In the genomic region with DNA sequence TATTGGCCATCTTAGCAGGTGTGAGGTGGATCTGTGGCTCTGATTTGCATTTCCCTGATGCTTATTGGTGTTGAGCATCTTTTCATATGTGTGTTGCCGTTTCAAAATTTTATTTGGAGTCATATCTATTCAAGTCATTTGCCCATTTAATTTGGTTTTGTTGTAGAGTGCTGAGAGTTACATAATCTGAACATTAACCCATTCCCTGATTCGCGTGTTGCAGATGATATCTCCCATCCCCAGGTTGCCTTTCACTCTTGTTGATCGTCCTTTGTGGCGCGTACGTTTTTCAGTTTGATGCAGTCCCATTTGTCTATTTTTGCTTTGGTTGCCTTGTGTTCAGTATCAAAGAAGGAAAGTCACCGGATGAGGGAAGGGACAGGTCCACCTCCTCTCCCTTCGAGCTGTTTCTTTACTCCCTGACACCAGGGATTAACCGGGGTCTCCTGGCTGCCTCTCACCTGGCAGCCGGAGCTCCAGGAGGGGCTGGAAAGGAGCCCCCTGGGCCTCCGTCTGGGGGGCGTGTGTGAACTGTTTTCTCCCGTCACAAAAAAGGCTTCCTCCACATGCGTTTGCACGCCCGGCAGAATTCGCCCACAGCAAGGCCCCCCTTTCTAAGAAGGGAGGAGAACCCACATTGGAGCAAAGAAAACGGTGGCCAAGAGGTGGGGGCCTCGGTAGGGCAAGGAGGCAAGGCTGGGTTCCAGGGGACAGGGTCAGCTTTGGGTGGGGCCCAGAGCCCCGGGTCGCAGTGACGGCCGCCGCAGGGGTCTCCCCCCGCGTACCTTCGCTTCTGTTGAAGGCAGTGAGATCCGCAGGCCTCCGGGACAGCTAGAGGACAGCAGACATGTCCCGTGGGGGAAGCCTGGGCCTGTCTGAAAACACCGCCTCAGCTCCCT, we compare ENCODE assay signal across 18 cellular contexts. TPM values are rescaled to one million over a fixed set of nuclear protein-coding genes. Genes with fewer than 3 reads are reported as not detected.
DNase-seq lines count a peak whose midpoint lies in the region; ATAC-seq, FAIRE-seq and TF ChIP-seq lines count a peak whose summit lies in the region.
"Had no signal": no experiment of that assay in that cellular context is flagged by ENCODE, and none has a peak within 500 bp of the region (broad histone marks: within the 10 kb centered on the region; RNA-seq: fewer than 3 reads in every experiment).

No MANE protein-coding gene starts in this region.

- peak overlapping the region; percentile 60 for H3K4me3 Mint-ChIP-seq in central memory CD8-positive, alpha-beta T cell
- H3K4me3 Mint-ChIP-seq in nephron, result peak overlapping the region in 2 of 3 experiments; percentile 14 to 16

- H3K9ac ChIP-seq in SK-N-SH, result no peak overlapping the region
- H3K9ac ChIP-seq in kidney (ENCODE audit: low read length in 2 of 2), result no peak overlapping the region

- no peaks in the 10 kb centered on the region for H3K9me3 Mint-ChIP-seq in central memory CD8-positive, alpha-beta T cell
- no peaks in the 10 kb centered on the region for H3K9me3 Mint-ChIP-seq in nephron

- H3K27ac ChIP-seq in SK-N-SH (ENCODE audit: low read depth in 2 of 2, low read length in 1 of 2) (no peak overlapping the region), kidney (ENCODE audit: low read depth in 2 of 2, low read length in 2 of 2) (no peak overlapping the region)
- H3K27ac ChIP-seq: 22Rv1, skin epidermis had no signal

- 13% methylated on average over 32 of the region's 32 CpGs for WGBS in SK-N-SH (ENCODE audit: low lambda C conversion rate)

- peak; percentile 9 for FAIRE-seq in GM12892 (lab: Jason Lieb, UNC)
- no peak for FAIRE-seq in kidney (lab: Jason Lieb, UNC)
- FAIRE-seq: RCC 7860 had no signal

- no peak for TF ChIP-seq CTCF in SK-N-SH (IDR thresholded peaks at IDR 0.05)
- TF ChIP-seq CTCF in nephron (IDR thresholded peaks at IDR 0.05; ENCODE audit: unreplicated experiment in 3 of 3), result no peak
- TF ChIP-seq CTCF in kidney (IDR thresholded peaks at IDR 0.05; ENCODE audit: borderline replicate concordance, extremely low read depth, insufficient read depth), result no peak

- DNase-seq in SK-N-SH (peak; percentile 51), GM12892 (ENCODE audit: insufficient read length) (no peak), SKM-1 treated with dmso at 0.1 percent for 144 hours (lab: John Stamatoyannopoulos, UW; ENCODE audit: unreplicated experiment) (no peak), kidney (no peak)
- no peak for DNase-seq in central memory CD8-positive, alpha-beta T cell (ENCODE audit: low spot score in 2 of 2)
- no peak for DNase-seq in activated effector memory CD4-positive, alpha-beta T cell treated with Interleukin-2 at 50 U/mL for 16 hours
- DNase-seq: activated CD4-positive, CD25-positive, alpha-beta regulatory T cell; C1 segment of cervical spinal cord; foreskin melanocyte; mesenchymal stem cell; transverse colon had no signal

- no peak for ATAC-seq in SK-N-SH treated with all-trans-retinoic acid at 6 μM for 48 hours
- ATAC-seq in central memory CD8-positive, alpha-beta T cell (replicated peaks; ENCODE audit: extremely low read depth, poor library complexity, severe bottlenecking), result no peak

- peaks cover 89% of the 10 kb centered on the region for H3K27me3 Mint-ChIP-seq in central memory CD8-positive, alpha-beta T cell
- H3K27me3 Mint-ChIP-seq in nephron (ENCODE audit: low read depth), result peaks cover 98% of the 10 kb centered on the region

- TF ChIP-seq RAD21 in SK-N-SH (IDR thresholded peaks at IDR 0.05; ENCODE audit: low read length), result no peak

- H3F3A ChIP-seq in SK-N-SH (replicated peaks; ENCODE audit: insufficient read depth), result peaks cover 3% of the 10 kb centered on the region

- H3K9me2 ChIP-seq in SK-N-SH, result no peaks in the 10 kb centered on the region

- no peak for TF ChIP-seq EP300 in SK-N-SH (IDR thresholded peaks at IDR 0.05; ENCODE audit: borderline replicate concordance in 1 of 2, low read depth in 1 of 2, low read length in 1 of 2)

- H3K36me3 Mint-ChIP-seq in central memory CD8-positive, alpha-beta T cell (ENCODE audit: insufficient read depth), result peaks cover 8% of the 10 kb centered on the region
- H3K36me3 Mint-ChIP-seq in nephron (ENCODE audit: low read depth), result no peaks in the 10 kb centered on the region

- no peaks in the 10 kb centered on the region for H3K36me3 ChIP-seq in SK-N-SH (replicated peaks in 1 of 2; ENCODE audit: control insufficient read depth in 1 of 2, insufficient read depth in 2 of 2, low read length in 1 of 2)
- H3K36me3 ChIP-seq in kidney (ENCODE audit: control insufficient read depth in 1 of 2, insufficient read depth in 2 of 2, low read length in 2 of 2), result no peaks in the 10 kb centered on the region
- H3K36me3 ChIP-seq: transverse colon had no signal

- H3K4me1 ChIP-seq in SK-N-SH (ENCODE audit: control insufficient read depth in 1 of 2, insufficient read depth in 2 of 2, low read depth in 1 of 2, low read length in 1 of 2) (peaks cover 10 to 15% of the 10 kb centered on the region in 2 experiments; a peak in 3 of 4 replicates), kidney (ENCODE audit: control insufficient read depth in 1 of 2, insufficient read depth in 1 of 2, low read depth in 1 of 2, low read length in 2 of 2) (peaks cover 0 to 2% of the 10 kb centered on the region in 2 donors)

- H3K27me3 ChIP-seq in SK-N-SH (ENCODE audit: insufficient read depth), result peaks cover 98% of the 10 kb centered on the region

- CTCF ChIA-PET in SK-N-SH (lab: Yijun Ruan, JAX), result interaction anchor here (0.9 to 1.6 kb wide), 6 partner anchors 9 to 271 kb away, joined by 3 to 4 read pairs (median 4); no protein-coding TSS in a partner anchor

- no peak overlapping the region for H3K4me3 ChIP-seq in SK-N-SH (ENCODE audit: low read depth in 2 of 2, low read length in 1 of 2)
- H3K4me3 ChIP-seq in kidney (ENCODE audit: low read length in 2 of 2), result no peak overlapping the region
- H3K4me3 ChIP-seq: skin epidermis, transverse colon had no signal

- no peaks in the 10 kb centered on the region for H3K9me3 ChIP-seq in SK-N-SH
- peaks cover 0 to 1% of the 10 kb centered on the region in 2 donors for H3K9me3 ChIP-seq in kidney (ENCODE audit: control insufficient read depth in 1 of 2, low read length in 2 of 2)
- H3K9me3 ChIP-seq: transverse colon had no signal

- peaks cover 11% of the 10 kb centered on the region for H4K20me1 ChIP-seq in SK-N-SH (ENCODE audit: insufficient read depth)

- no peak for TF ChIP-seq POLR2A in GM12892 (IDR thresholded peaks at IDR 0.05; ENCODE audit: low read depth, low read length)

- no peaks in the 10 kb centered on the region for H3K79me2 ChIP-seq in SK-N-SH (ENCODE audit: insufficient read depth)

- H2AFZ ChIP-seq in SK-N-SH (ENCODE audit: low read depth), result no peak overlapping the region

- peaks cover 14% of the 10 kb centered on the region for H3K4me1 Mint-ChIP-seq in central memory CD8-positive, alpha-beta T cell
- H3K4me1 Mint-ChIP-seq in nephron, result peaks cover 29% of the 10 kb centered on the region

- intact Hi-C loops in kidney (cut with DNase I), result no loop called here

- no peak overlapping the region for H3K4me2 ChIP-seq in SK-N-SH

- no peak overlapping the region for H3K27ac Mint-ChIP-seq in central memory CD8-positive, alpha-beta T cell (ENCODE audit: low read depth)
- H3K27ac Mint-ChIP-seq in nephron, result no peak overlapping the region

- POLR2A ChIA-PET in SK-N-SH (lab: Yijun Ruan, JAX), result no interaction called here

TF ChIP-seq in SK-N-SH, 30 proteins besides CTCF, POLR2A, EP300 and RAD21 (continues in another document):
- TF ChIP-seq NRF1 (IDR thresholded peaks at IDR 0.05; ENCODE audit: low read depth, low read length) (no peak), GATA2 (CRISPR knock-in tag; IDR thresholded peaks at IDR 0.05) (no peak), FOXJ3 (CRISPR knock-in tag; IDR thresholded peaks at IDR 0.05) (no peak), EZH2phosphoT487 (IDR thresholded peaks at IDR 0.05; ENCODE audit: borderline replicate concordance, low read depth) (no peak; the same call in 1 of the 2 replicates), MEF2A (IDR thresholded peaks at IDR 0.05; ENCODE audit: borderline replicate concordance, low read depth) (no peak), FOXM1 (IDR thresholded peaks at IDR 0.05; ENCODE audit: low read depth) (no peak), POLR2AphosphoS5 (IDR thresholded peaks at IDR 0.05; ENCODE audit: low read depth, low read length) (no peak)

TF ChIP-seq in SK-N-SH treated with all-trans-retinoic acid at 6 μM for 48 hours, 23 proteins besides CTCF, POLR2A, EP300 and RAD21 (continues in another document):
- TF ChIP-seq TCF4 (CRISPR knock-in tag; IDR thresholded peaks at IDR 0.05; ENCODE audit: borderline replicate concordance) (no peak), ZNF8 (CRISPR knock-in tag; IDR thresholded peaks at IDR 0.05) (no peak), ZNF70 (CRISPR knock-in tag; IDR thresholded peaks at IDR 0.05) (no peak)
- TF ChIP-seq, protein P1, sequence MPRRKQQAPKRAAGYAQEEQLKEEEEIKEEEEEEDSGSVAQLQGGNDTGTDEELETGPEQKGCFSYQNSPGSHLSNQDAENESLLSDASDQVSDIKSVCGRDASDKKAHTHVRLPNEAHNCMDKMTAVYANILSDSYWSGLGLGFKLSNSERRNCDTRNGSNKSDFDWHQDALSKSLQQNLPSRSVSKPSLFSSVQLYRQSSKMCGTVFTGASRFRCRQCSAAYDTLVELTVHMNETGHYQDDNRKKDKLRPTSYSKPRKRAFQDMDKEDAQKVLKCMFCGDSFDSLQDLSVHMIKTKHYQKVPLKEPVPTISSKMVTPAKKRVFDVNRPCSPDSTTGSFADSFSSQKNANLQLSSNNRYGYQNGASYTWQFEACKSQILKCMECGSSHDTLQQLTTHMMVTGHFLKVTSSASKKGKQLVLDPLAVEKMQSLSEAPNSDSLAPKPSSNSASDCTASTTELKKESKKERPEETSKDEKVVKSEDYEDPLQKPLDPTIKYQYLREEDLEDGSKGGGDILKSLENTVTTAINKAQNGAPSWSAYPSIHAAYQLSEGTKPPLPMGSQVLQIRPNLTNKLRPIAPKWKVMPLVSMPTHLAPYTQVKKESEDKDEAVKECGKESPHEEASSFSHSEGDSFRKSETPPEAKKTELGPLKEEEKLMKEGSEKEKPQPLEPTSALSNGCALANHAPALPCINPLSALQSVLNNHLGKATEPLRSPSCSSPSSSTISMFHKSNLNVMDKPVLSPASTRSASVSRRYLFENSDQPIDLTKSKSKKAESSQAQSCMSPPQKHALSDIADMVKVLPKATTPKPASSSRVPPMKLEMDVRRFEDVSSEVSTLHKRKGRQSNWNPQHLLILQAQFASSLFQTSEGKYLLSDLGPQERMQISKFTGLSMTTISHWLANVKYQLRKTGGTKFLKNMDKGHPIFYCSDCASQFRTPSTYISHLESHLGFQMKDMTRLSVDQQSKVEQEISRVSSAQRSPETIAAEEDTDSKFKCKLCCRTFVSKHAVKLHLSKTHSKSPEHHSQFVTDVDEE (CRISPR knock-in tag; IDR thresholded peaks at IDR 0.05), result no peak

RNA-seq across cellular contexts. Expression of gene MNX1, which starts 8.3 kb away (rescaled TPM):
- polyA plus RNA-seq in SK-N-SH (2012; rRNA removed) (not detected in 2 replicates), kidney (ENCODE audit: insufficient read depth, low read depth, low replicate concordance) (not detected)
- not detected in 2 replicates for polyA plus RNA-seq in SK-N-SH (2012; cell fraction: cytosol; rRNA removed)
- not detected in 2 replicates for polyA plus RNA-seq in SK-N-SH (2012; cell fraction: nucleus; rRNA removed)
- polyA plus RNA-seq in GM12892 (2012; ENCODE audit: missing spikeins), result 0.45 TPM
- total RNA-seq in kidney, result 1.1 TPM
- total RNA-seq: cerebellum, omental fat pad had no signal

RNA-seq across cellular contexts. Expression of gene NOM1, which starts 52.7 kb away (rescaled TPM):
- polyA plus RNA-seq in SK-N-SH (2012; rRNA removed) (18.1 and 21.2 TPM in 2 replicates), kidney (ENCODE audit: insufficient read depth, low read depth, low replicate concordance) (5.8 TPM)
- 9.9 and 11.3 TPM in 2 replicates for polyA plus RNA-seq in SK-N-SH (2012; cell fraction: cytosol; rRNA removed)
- polyA plus RNA-seq in SK-N-SH (2012; cell fraction: nucleus; rRNA removed), result 53.1 and 72.3 TPM in 2 replicates
- polyA plus RNA-seq in GM12892 (2012; ENCODE audit: missing spikeins), result 16.0 TPM
- 17.6 TPM for total RNA-seq in kidney
